ENCODE assay signal across 17 cellular contexts in the genomic region with DNA sequence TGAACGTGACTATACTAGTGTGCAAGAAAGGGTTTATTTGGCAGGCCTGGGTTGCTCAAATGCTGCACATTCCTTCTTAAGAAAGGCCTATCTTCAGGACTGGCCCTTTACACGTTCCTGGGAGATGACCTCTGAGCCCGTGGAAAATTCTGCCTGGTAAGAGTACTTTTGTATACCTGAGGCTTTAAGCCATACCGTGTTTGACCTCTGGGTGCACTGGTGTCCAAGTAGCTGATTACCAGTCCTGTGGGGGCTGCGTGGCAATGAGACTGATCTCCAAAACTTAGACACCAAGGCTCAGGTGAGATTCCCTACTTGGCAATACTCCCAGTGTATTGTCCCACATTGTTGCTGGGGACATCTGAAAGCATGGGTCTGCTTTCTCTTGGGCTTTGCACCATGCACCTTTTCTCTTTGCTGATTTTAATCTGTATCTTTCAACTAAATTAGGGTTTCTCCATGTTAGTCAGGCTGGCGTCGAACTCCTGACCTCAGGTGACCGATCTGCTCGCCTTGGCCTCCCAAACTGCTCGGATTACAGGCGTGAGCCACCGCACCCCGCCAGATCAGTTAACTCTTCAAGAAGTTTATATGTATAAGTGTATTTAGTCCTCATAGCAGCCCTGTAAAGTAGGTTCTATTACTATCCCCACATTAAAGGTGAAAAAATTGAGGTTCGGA. TPM values are rescaled to one million over a fixed set of nuclear protein-coding genes. Genes with fewer than 3 reads are reported as not detected.
DNase-seq lines count a peak whose midpoint lies in the region; ATAC-seq, FAIRE-seq and TF ChIP-seq lines count a peak whose summit lies in the region.
"Had no signal": no experiment of that assay in that cellular context is flagged by ENCODE, and none has a peak within 500 bp of the region (broad histone marks: within the 10 kb centered on the region; RNA-seq: fewer than 3 reads in every experiment).

No MANE protein-coding gene starts in this region.

- H3K36me3 ChIP-seq in Caco-2 (ENCODE audit: control insufficient read depth, insufficient read depth, low read length) (no peaks in the 10 kb centered on the region), KOPT-K1 (ENCODE audit: insufficient read depth, low read length) (peaks cover 34% of the 10 kb centered on the region)
- H3K36me3 ChIP-seq in naive thymus-derived CD4-positive, alpha-beta T cell (ENCODE audit: control insufficient read depth in 2 of 3, insufficient read depth in 3 of 3, low read length in 3 of 3): peaks cover 0 to 6% (median 0%) of the 10 kb centered on the region in 3 experiments
- H3K36me3 ChIP-seq: pancreas had no signal

- BruUV-seq in Caco-2 (replicated peaks; lab: Mats Ljungman, UMichigan): no TSS peak

- peak in 1 of 2 experiments; percentile 9 for TF ChIP-seq CTCF in Caco-2 (IDR thresholded peaks at IDR 0.05; ENCODE audit: insufficient read depth in 1 of 2, low read depth in 1 of 2, low read length in 1 of 2, severe bottlenecking in 1 of 2, unreplicated experiment in 1 of 2)

- FAIRE-seq in frontal cortex (lab: Jason Lieb, UNC): no peak
- FAIRE-seq: pancreas had no signal

- in situ Hi-C loops in ACHN (cut with HindIII; ENCODE audit: low pct_ligation_motif_present, low pct_unique_long_range_greater_than_20kb, low sequenced_read_pairs): no loop called here

- H3K27ac ChIP-seq in KOPT-K1 (ENCODE audit: low read depth, low read length, poor library complexity, severe bottlenecking): peak overlapping the region; percentile 53
- H3K27ac ChIP-seq in naive thymus-derived CD4-positive, alpha-beta T cell (ENCODE audit: low read depth, low read length): no peak overlapping the region
- H3K27ac ChIP-seq: foreskin keratinocyte, pancreas, SJSA1 had no signal

- intact Hi-C loops in Caco-2 (cut with micrococcal nuclease; ENCODE audit: unreplicated experiment): loop anchor here (1.0 to 5.0 kb wide), 2 partner anchors 13 to 41 kb away; no protein-coding TSS in a partner anchor
- intact Hi-C loops in dendritic cell treated with granulocyte-macrophage colony-stimulating factor and Interleukin-4, amounts not matched to agents 40 ng/mL and 50 ng/mL, for 4 days (cut with micrococcal nuclease): no loop called here
- intact Hi-C loops in naive thymus-derived CD4-positive, alpha-beta T cell (cut with micrococcal nuclease): loop anchor here in 1 of 2 donors (5.0 kb wide), 2 partner anchors 46 to 116 kb away; a partner anchor contains a TSS

- no peaks in the 10 kb centered on the region for H3K9me3 ChIP-seq in Caco-2
- no peaks in the 10 kb centered on the region for H3K9me3 ChIP-seq in KOPT-K1 (ENCODE audit: insufficient read depth, low read length, poor library complexity, severe bottlenecking)
- no peaks in the 10 kb centered on the region for H3K9me3 ChIP-seq in naive thymus-derived CD4-positive, alpha-beta T cell (ENCODE audit: control insufficient read depth in 2 of 3, low read length in 3 of 3)
- H3K9me3 ChIP-seq: pancreas, SJSA1 had no signal

- H3K4me1 ChIP-seq in Caco-2: peaks cover 28% of the 10 kb centered on the region
- peaks cover 20 to 23% of the 10 kb centered on the region in 2 donors for H3K4me1 ChIP-seq in naive thymus-derived CD4-positive, alpha-beta T cell (ENCODE audit: control insufficient read depth in 2 of 2, insufficient read depth in 2 of 2, low read length in 2 of 2)
- H3K4me1 ChIP-seq: SJSA1 had no signal

- H3K27ac Mint-ChIP-seq in Caco-2 (ENCODE audit: unreplicated experiment): peak overlapping the region; percentile 67
- H3K27ac Mint-ChIP-seq in dendritic cell treated with granulocyte-macrophage colony-stimulating factor and Interleukin-4, amounts not matched to agents 40 ng/mL and 50 ng/mL, for 4 days: peak overlapping the region; percentile 23
- H3K27ac Mint-ChIP-seq in naive thymus-derived CD4-positive, alpha-beta T cell: peak overlapping the region in 4 of 9 donors; percentile 20 to 59 (median 45)

- H3K4me1 Mint-ChIP-seq in Caco-2 (ENCODE audit: low read depth, unreplicated experiment): peaks cover 30% of the 10 kb centered on the region
- H3K4me1 Mint-ChIP-seq in dendritic cell treated with granulocyte-macrophage colony-stimulating factor and Interleukin-4, amounts not matched to agents 40 ng/mL and 50 ng/mL, for 4 days (ENCODE audit: low read depth): peaks cover 36% of the 10 kb centered on the region
- H3K4me1 Mint-ChIP-seq in naive thymus-derived CD4-positive, alpha-beta T cell: peaks cover 45 to 72% (median 65%) of the 10 kb centered on the region in 7 donors

- CTCF ChIA-PET in Caco-2 (lab: Charles Lee): interaction anchor here (0.7 kb wide), 1 partner anchor 11 kb away, joined by 3 read pairs; no protein-coding TSS in a partner anchor
- CTCF ChIA-PET in naive thymus-derived CD4-positive, alpha-beta T cell (lab: Charles Lee): no interaction called here

- H3K36me3 Mint-ChIP-seq in Caco-2 (ENCODE audit: insufficient read depth, unreplicated experiment): peaks cover 4% of the 10 kb centered on the region
- peaks cover 13% of the 10 kb centered on the region for H3K36me3 Mint-ChIP-seq in dendritic cell treated with granulocyte-macrophage colony-stimulating factor and Interleukin-4, amounts not matched to agents 40 ng/mL and 50 ng/mL, for 4 days (ENCODE audit: low read depth)
- H3K36me3 Mint-ChIP-seq in naive thymus-derived CD4-positive, alpha-beta T cell: peaks cover 0 to 29% (median 7%) of the 10 kb centered on the region in 5 donors

- no peaks in the 10 kb centered on the region for H3K27me3 Mint-ChIP-seq in Caco-2 (ENCODE audit: insufficient read depth, unreplicated experiment)
- H3K27me3 Mint-ChIP-seq in dendritic cell treated with granulocyte-macrophage colony-stimulating factor and Interleukin-4, amounts not matched to agents 40 ng/mL and 50 ng/mL, for 4 days: no peaks in the 10 kb centered on the region
- no peaks in the 10 kb centered on the region for H3K27me3 Mint-ChIP-seq in naive thymus-derived CD4-positive, alpha-beta T cell

- no peaks in the 10 kb centered on the region for H3K9me3 Mint-ChIP-seq in Caco-2 (ENCODE audit: unreplicated experiment)
- no peaks in the 10 kb centered on the region for H3K9me3 Mint-ChIP-seq in dendritic cell treated with granulocyte-macrophage colony-stimulating factor and Interleukin-4, amounts not matched to agents 40 ng/mL and 50 ng/mL, for 4 days
- peaks cover 0 to 2% (median 0%) of the 10 kb centered on the region in 11 donors for H3K9me3 Mint-ChIP-seq in naive thymus-derived CD4-positive, alpha-beta T cell

- no peaks in the 10 kb centered on the region for H3K27me3 ChIP-seq in Caco-2 (replicated peaks; ENCODE audit: control insufficient read depth, insufficient read depth, low read length)
- H3K27me3 ChIP-seq in naive thymus-derived CD4-positive, alpha-beta T cell (ENCODE audit: control insufficient read depth in 2 of 2, insufficient read depth in 2 of 2, low read length in 2 of 2): no peaks in the 10 kb centered on the region
- H3K27me3 ChIP-seq: foreskin keratinocyte, pancreas, SJSA1 had no signal

- POLR2A ChIA-PET in Caco-2 (lab: Charles Lee): interaction anchor here (0.5 kb wide), 1 partner anchor 22 kb away, joined by 5 read pairs; no protein-coding TSS in a partner anchor
- POLR2A ChIA-PET in naive thymus-derived CD4-positive, alpha-beta T cell (lab: Charles Lee): interaction anchor here (1.1 kb wide), 1 partner anchor 46 kb away, joined by 4 read pairs; no protein-coding TSS in a partner anchor

- H3K4me3 ChIP-seq in Caco-2 (ENCODE audit: low read depth, low read length): no peak overlapping the region
- H3K4me3 ChIP-seq in naive thymus-derived CD4-positive, alpha-beta T cell (ENCODE audit: low read length): no peak overlapping the region
- H3K4me3 ChIP-seq: pancreas, SJSA1 had no signal

- DNase-seq in Caco-2 (peak; percentile 64 to 80), ACHN (no peak), SKM-1 treated with dmso at 0.1 percent for 144 hours (lab: John Stamatoyannopoulos, UW; ENCODE audit: unreplicated experiment) (no peak), frontal cortex (ENCODE audit: low spot score in 2 of 2) (no peak)
- DNase-seq in naive thymus-derived CD4-positive, alpha-beta T cell: no peak
- DNase-seq: activated CD4-positive, alpha-beta T cell treated with anti-CD3 and anti-CD28 coated beads for 4 hours; activated CD8-positive, alpha-beta memory T cell treated with anti-CD3 and anti-CD28 coated beads, Interleukin-2, amount 50 U/mL, for 48 hours; activated naive CD4-positive, alpha-beta T cell treated with Interleukin-2 at 50 U/mL for 16 hours; cortex of kidney; foreskin keratinocyte; NCI-H1436; pancreas; stimulated activated naive CD4-positive, alpha-beta T cell treated with Interleukin-2 at 50 U/mL for 16 hours had no signal

- H3K4me3 Mint-ChIP-seq in Caco-2 (ENCODE audit: unreplicated experiment): peak overlapping the region; percentile 24
- H3K4me3 Mint-ChIP-seq in dendritic cell treated with granulocyte-macrophage colony-stimulating factor and Interleukin-4, amounts not matched to agents 40 ng/mL and 50 ng/mL, for 4 days: no peak overlapping the region
- H3K4me3 Mint-ChIP-seq in naive thymus-derived CD4-positive, alpha-beta T cell: peak overlapping the region in 6 of 10 donors; percentile 49 to 70 (median 68)

- no peak for ATAC-seq in naive thymus-derived CD4-positive, alpha-beta T cell
- ATAC-seq: foreskin keratinocyte, sciatic nerve had no signal

RNA-seq across cellular contexts. Expression of a gene that starts 44.5 kb away (rescaled TPM):
- total RNA-seq in Caco-2 (2022) (28.7 and 30.4 TPM in 2 replicates), frontal cortex (74.6 TPM)
- total RNA-seq in naive thymus-derived CD4-positive, alpha-beta T cell: 10 to 100 TPM; 43.8 to 57.6 (median 51.1) TPM
- 10 to 100 TPM; 28.7 to 45.4 TPM for polyA plus RNA-seq in naive thymus-derived CD4-positive, alpha-beta T cell

Comparison
In these comparisons a context has a peak if more than half of its experiments do, and no peak if none do; other contexts are left out.
1. DNase-seq: peak in Caco-2 (2 of 2); none in naive thymus-derived CD4-positive, alpha-beta T cell (0 of 9), ACHN (single experiment), SKM-1 treated with dmso at 0.1 percent for 144 hours (single experiment) and frontal cortex (0 of 2).